In the genomic region with DNA sequence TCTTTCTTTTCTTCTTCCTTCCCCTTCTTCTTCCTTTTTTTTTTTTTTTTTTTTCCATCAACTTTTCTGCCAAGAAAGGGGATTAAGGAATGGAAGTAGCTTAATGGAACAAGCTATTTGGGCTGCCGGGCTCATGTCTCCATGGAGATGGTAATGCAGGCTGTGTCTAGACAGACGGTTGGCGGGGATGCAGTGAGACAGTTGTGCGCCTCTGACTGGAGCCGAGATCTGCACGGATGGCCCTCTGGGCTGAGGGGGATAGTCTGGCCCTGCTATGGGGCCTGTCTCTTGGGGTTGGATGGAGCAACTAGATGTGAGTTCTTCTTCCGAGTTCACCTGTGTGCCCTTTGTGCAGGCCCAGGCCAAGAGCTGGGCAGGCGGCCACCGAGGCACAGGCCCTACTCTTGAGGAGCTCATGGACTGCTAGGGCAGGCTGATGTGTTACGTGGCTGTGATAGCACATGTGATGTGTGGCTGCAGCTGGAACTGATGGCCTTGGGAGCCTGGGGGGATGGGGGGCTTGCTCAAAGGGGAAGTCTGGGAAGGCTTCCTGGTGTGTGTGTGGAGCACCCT, we compare ENCODE assay signal across 18 cellular contexts. TPM values are rescaled to one million over a fixed set of nuclear protein-coding genes. Genes with fewer than 3 reads are reported as not detected.
"Had no signal": no experiment of that assay in that cellular context is flagged by ENCODE, and none has a peak within 500 bp of the region (broad histone marks: within the 10 kb centered on the region; RNA-seq: fewer than 3 reads in every experiment).

No MANE protein-coding gene starts in this region.

- H3K36me3 ChIP-seq: ascending aorta, cardiac muscle cell, esophagus squamous epithelium, sigmoid colon, thyroid gland had no signal

- H3K4me3 Mint-ChIP-seq: activated B cell treated with CpG ODN at 0.5 μM for 24 hours; immature natural killer cell; nephron progenitor cell; stimulated activated memory B cell treated with anti-CD40 and anti-IgM and Interleukin-4, amounts not matched to agents 10 μg/mL and 1 μg/mL and 100 μg/mL, for 72 hours had no signal

- DNase-seq: activated B cell treated with CpG ODN at 0.5 μM for 24 hours; activated CD4-positive, alpha-beta T cell treated with anti-CD3 and anti-CD28 coated beads for 48 hours; activated CD8-positive, alpha-beta memory T cell treated with anti-CD3 and anti-CD28 coated beads for 24 hours; activated naive CD4-positive, alpha-beta T cell; esophagus squamous epithelium; immature natural killer cell; mesendoderm; nephron progenitor cell; psoas muscle; sigmoid colon; stimulated activated CD4-positive, alpha-beta T cell treated with anti-CD3 and anti-CD28 coated beads, Interleukin-2, amount 100 ng/mL, for 24 hours; T-helper 2 cell; thyroid gland had no signal

- H3K4me1 Mint-ChIP-seq: activated B cell treated with CpG ODN at 0.5 μM for 24 hours; immature natural killer cell; nephron progenitor cell; stimulated activated memory B cell treated with anti-CD40 and anti-IgM and Interleukin-4, amounts not matched to agents 10 μg/mL and 1 μg/mL and 100 μg/mL, for 72 hours had no signal

- H3K36me3 Mint-ChIP-seq: immature natural killer cell; stimulated activated memory B cell treated with anti-CD40 and anti-IgM and Interleukin-4, amounts not matched to agents 10 μg/mL and 1 μg/mL and 100 μg/mL, for 72 hours had no signal

- H3K9me3 Mint-ChIP-seq: activated B cell treated with CpG ODN at 0.5 μM for 24 hours; nephron progenitor cell; stimulated activated memory B cell treated with anti-CD40 and anti-IgM and Interleukin-4, amounts not matched to agents 10 μg/mL and 1 μg/mL and 100 μg/mL, for 72 hours had no signal

- H3K4me3 ChIP-seq: ascending aorta, cardiac muscle cell, esophagus squamous epithelium, psoas muscle, sigmoid colon, thyroid gland had no signal

- H3K27ac ChIP-seq: ascending aorta, cardiac muscle cell, esophagus squamous epithelium, psoas muscle, sigmoid colon, thyroid gland had no signal

- H3K27ac Mint-ChIP-seq: activated B cell treated with CpG ODN at 0.5 μM for 24 hours; immature natural killer cell; nephron progenitor cell; stimulated activated memory B cell treated with anti-CD40 and anti-IgM and Interleukin-4, amounts not matched to agents 10 μg/mL and 1 μg/mL and 100 μg/mL, for 72 hours had no signal

- ATAC-seq: psoas muscle; stimulated activated memory B cell treated with anti-CD40 and anti-IgM and Interleukin-4, amounts not matched to agents 10 μg/mL and 1 μg/mL and 100 μg/mL, for 72 hours had no signal

- H3K9me3 ChIP-seq: ascending aorta, esophagus squamous epithelium, psoas muscle, sigmoid colon, thyroid gland had no signal

- H3K4me1 ChIP-seq: ascending aorta, psoas muscle, sigmoid colon, thyroid gland had no signal

- H3K27me3 ChIP-seq: ascending aorta, cardiac muscle cell, thyroid gland had no signal

RNA-seq across cellular contexts. Expression of gene NSG2, which starts 45.6 kb away (rescaled TPM):
- total RNA-seq: activated B cell treated with CpG ODN at 0.5 μM for 24 hours, ascending aorta, esophagus squamous epithelium, osteoblast had no signal
- polyA plus RNA-seq: immature natural killer cell, liver had no signal
